1 cellular context compared by ENCODE assay signal in genomic region chr20:3901028-3901746, GRCh38.
TF ChIP-seq lines count a peak whose summit lies in the region.

No MANE protein-coding gene starts in this region.

TF ChIP-seq in HepG2, 621 proteins besides CTCF, POLR2A, EP300 and RAD21:
- TF ChIP-seq CEBPB (IDR thresholded peaks at IDR 0.05; ENCODE audit: borderline replicate concordance, low read depth, low read length): peak; percentile 60
- TF ChIP-seq FOXJ3 (CRISPR knock-in tag; IDR thresholded peaks at IDR 0.05; ENCODE audit: borderline replicate concordance): no peak
- no peak for TF ChIP-seq KAT7 (CRISPR knock-in tag; IDR thresholded peaks at IDR 0.05; ENCODE audit: borderline replicate concordance)
- TF ChIP-seq MIER2 (CRISPR knock-in tag; IDR thresholded peaks at IDR 0.05): no peak
- TF ChIP-seq ZMYM3 (CRISPR knock-in tag; IDR thresholded peaks at IDR 0.05): 0 out of 2 replicates have a peak, but pooled peaks have one; percentile 25
- peak; percentile 90 for TF ChIP-seq ZNF121 (CRISPR knock-in tag; IDR thresholded peaks at IDR 0.05)
- TF ChIP-seq ZNF160 (CRISPR knock-in tag; IDR thresholded peaks at IDR 0.05): no peak
